1 cellular context compared by ENCODE assay signal in the genomic region with DNA sequence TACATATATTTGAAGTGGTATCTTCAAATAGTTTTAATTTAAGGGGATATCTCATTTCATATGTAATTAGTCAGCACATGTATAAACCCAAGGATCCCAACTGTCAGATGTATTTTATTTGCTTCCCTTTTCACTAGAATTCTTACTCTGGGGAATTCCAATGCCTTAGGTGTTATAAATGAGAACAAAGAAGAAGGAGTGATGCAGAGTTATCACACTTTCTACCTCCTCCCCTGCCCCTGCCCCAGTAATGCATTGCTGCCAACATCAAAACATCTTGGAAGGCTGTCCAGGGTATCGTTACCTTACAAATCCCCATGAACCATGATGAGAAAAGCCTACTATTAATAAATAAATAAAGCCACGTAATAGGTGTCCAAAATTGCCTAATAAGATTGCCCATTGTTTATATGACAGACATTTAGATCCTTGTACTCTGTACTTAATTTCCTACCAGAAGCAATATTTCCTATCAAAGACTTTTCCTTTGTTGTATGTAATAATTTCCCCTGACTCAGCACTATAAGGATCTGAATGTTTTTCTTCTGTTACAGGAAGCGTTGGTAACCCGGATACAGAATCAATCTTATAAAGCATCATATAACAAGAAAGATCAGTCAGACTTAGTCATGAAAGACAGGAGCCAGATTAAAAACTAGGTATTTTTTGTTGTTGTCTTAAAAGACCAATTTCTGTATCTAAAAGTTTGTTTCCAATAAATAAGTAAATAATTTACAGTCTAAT.
TF ChIP-seq lines count a peak whose summit lies in the region.

No MANE protein-coding gene starts in this region.

TF ChIP-seq in endothelial cell of umbilical vein, 7 proteins besides CTCF, POLR2A, EP300 and RAD21:
- TF ChIP-seq GATA2 (IDR thresholded peaks at IDR 0.05; ENCODE audit: insufficient read depth, insufficient read length, low read depth, low read length), result no peak
- peak; percentile 38 for TF ChIP-seq JUN (IDR thresholded peaks at IDR 0.05; ENCODE audit: borderline replicate concordance, insufficient read depth, insufficient read length, low read depth)
- no peak for TF ChIP-seq MAX (IDR thresholded peaks at IDR 0.05; ENCODE audit: insufficient read depth, insufficient read length)
- no peak for TF ChIP-seq EZH2 (IDR thresholded peaks at IDR 0.05; ENCODE audit: borderline replicate concordance, low read depth, low read length, severe bottlenecking)
- TF ChIP-seq MYC (IDR thresholded peaks at IDR 0.05; ENCODE audit: low read depth, low read length), result no peak
- no peak for TF ChIP-seq POLR2AphosphoS5 (IDR thresholded peaks at IDR 0.05; ENCODE audit: insufficient read depth, low read depth, low read length)
- TF ChIP-seq FOS (IDR thresholded peaks at IDR 0.05; ENCODE audit: borderline replicate concordance, insufficient read depth, low read length), result peak; percentile 37
